25 cellular contexts compared by ENCODE assay signal in the genomic region with DNA sequence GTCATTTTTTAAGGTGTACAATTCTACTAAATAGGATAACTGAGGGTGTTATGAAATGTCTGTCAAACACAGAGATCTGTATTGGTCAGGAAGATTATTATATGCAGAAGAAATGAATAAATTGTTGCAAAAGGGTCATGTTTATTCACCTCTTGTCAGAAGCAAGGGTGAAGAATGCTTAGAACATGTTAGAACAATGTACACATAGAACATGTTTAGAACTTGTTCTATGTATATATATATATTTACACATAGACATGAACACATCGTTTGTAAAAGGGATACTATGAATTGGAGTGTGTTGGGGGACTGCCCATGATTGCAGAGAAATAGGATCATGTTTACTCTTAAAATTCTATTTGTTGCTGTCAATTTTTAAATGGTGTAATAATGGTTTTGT. TPM values are rescaled to one million over a fixed set of nuclear protein-coding genes. Genes with fewer than 3 reads are reported as not detected.
"Had no signal": no experiment of that assay in that cellular context is flagged by ENCODE, and none has a peak within 500 bp of the region (broad histone marks: within the 10 kb centered on the region; RNA-seq: fewer than 3 reads in every experiment).

No MANE protein-coding gene starts in this region.

- H3K4me3 ChIP-seq: neural progenitor cell, ovary, psoas muscle, right lobe of liver, sigmoid colon, suprapubic skin, testis, tibial artery, transverse colon, upper lobe of right lung, uterus had no signal

- DNase-seq: natural killer cell; occipital lobe; ovary; posterior cingulate gyrus; psoas muscle; right cardiac atrium; right lobe of liver; sigmoid colon; small intestine; stimulated activated CD4-positive, alpha-beta T cell treated with anti-CD3 and anti-CD28 coated beads, Interleukin-15, amount 100 ng/mL, for 24 hours; stimulated activated CD4-positive, alpha-beta T cell treated with anti-CD3 and anti-CD28 coated beads, Interleukin-2, amount 100 ng/mL, for 24 hours; stimulated activated CD4-positive, alpha-beta T cell treated with anti-CD3 and anti-CD28 coated beads, Interleukin-2, amount 100 ng/mL, for 48 hours; stimulated activated CD4-positive, alpha-beta T cell treated with anti-CD3 and anti-CD28 coated beads, Interleukin-4, amount 100 ng/mL, for 24 hours; stimulated activated naive B cell treated with anti-CD40 and anti-IgM and Interleukin-4, amounts not matched to agents 10 μg/mL and 1 μg/mL and 100 μg/mL, for 72 hours; stimulated activated naive CD4-positive, alpha-beta T cell treated with Interleukin-2 at 50 U/mL for 16 hours; substantia nigra; testis; tibial artery; transverse colon; upper lobe of right lung; uterus had no signal

- ATAC-seq: natural killer cell; psoas muscle; right cardiac atrium; right lobe of liver; stimulated activated effector memory CD8-positive, alpha-beta T cell treated with anti-CD3 and anti-CD28 coated beads, Interleukin-12 subunit alpha, Interleukin-12 subunit beta, amount 100 ng/mL, for 72 hours; stimulated activated naive B cell treated with anti-CD40 and anti-IgM and Interleukin-4, amounts not matched to agents 10 μg/mL and 1 μg/mL and 100 μg/mL, for 72 hours; upper lobe of right lung had no signal

- H3K27ac ChIP-seq: neural progenitor cell, ovary, parathyroid adenoma, psoas muscle, right lobe of liver, sigmoid colon, suprapubic skin, testis, tibial artery, transverse colon, upper lobe of right lung, uterus had no signal

- H3K36me3 ChIP-seq: neural progenitor cell, ovary, right lobe of liver, sigmoid colon, suprapubic skin, tibial artery, transverse colon, upper lobe of right lung, uterus had no signal

- H3K27me3 ChIP-seq: neural progenitor cell, ovary, right lobe of liver, sigmoid colon, suprapubic skin, testis, tibial artery, transverse colon, upper lobe of right lung, uterus had no signal

- FAIRE-seq: small intestine had no signal

RNA-seq across cellular contexts. Expression of a gene that starts 28.0 kb away (rescaled TPM):
- total RNA-seq: natural killer cell had no signal
